ENCODE assay signal across 16 cellular contexts in the genomic region with DNA sequence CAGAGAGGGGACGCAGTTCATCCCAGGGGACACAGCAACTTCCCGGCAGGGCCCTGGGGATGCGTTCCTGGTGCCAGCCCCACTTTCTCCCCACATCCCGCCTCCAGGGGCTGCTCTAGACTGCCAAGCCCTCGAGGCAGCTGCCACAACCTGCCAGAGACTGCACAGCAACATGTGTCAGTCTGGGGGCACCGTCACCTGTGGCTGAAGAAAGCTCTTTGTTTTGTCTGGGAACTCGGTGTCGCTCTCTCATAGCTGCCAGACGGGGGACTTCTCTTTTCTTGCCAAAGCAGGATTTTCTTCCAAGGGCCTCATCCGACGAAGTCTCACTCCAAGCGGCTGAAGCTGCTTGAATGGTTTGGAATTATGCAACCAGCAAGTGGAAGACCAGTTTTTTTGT. TPM values are rescaled to one million over a fixed set of nuclear protein-coding genes. Genes with fewer than 3 reads are reported as not detected.
DNase-seq lines count a peak whose midpoint lies in the region; ATAC-seq and TF ChIP-seq lines count a peak whose summit lies in the region.
"Had no signal": no experiment of that assay in that cellular context is flagged by ENCODE, and none has a peak within 500 bp of the region (broad histone marks: within the 10 kb centered on the region; RNA-seq: fewer than 3 reads in every experiment).

No MANE protein-coding gene starts in this region.

- H3K36me3 ChIP-seq in CD8-positive, alpha-beta T cell (ENCODE audit: insufficient read depth, low read length), result peaks cover 11% of the 10 kb centered on the region
- no peaks in the 10 kb centered on the region for H3K36me3 ChIP-seq in smooth muscle cell (ENCODE audit: low read depth)
- H3K36me3 ChIP-seq: tibial artery had no signal

- peaks cover 39% of the 10 kb centered on the region for H3K79me2 ChIP-seq in smooth muscle cell (ENCODE audit: low read depth)

- no peak overlapping the region for H3K4me3 ChIP-seq in CD8-positive, alpha-beta T cell (ENCODE audit: low read depth, low read length)
- no peak overlapping the region for H3K4me3 ChIP-seq in smooth muscle cell
- H3K4me3 ChIP-seq: skin epidermis, tibial artery had no signal

- 94% methylated on average over 12 of the region's 12 CpGs for WGBS in smooth muscle cell (ENCODE audit: low lambda C conversion rate)

- CTCF ChIA-PET in CD8-positive, alpha-beta T cell (lab: Charles Lee), result interaction anchor here (0.7 to 1.1 kb wide), 3 partner anchors 11 to 48 kb away, joined by 3 to 4 read pairs (median 3); no protein-coding TSS in a partner anchor

- intact Hi-C loops in CD8-positive, alpha-beta T cell (cut with DNase I, micrococcal nuclease), result no loop called here

- H4K20me1 ChIP-seq in smooth muscle cell (ENCODE audit: low read depth), result peaks cover 39% of the 10 kb centered on the region

- no peak overlapping the region for H3K9ac ChIP-seq in smooth muscle cell (ENCODE audit: low read depth)

- H3F3A ChIP-seq in smooth muscle cell (ENCODE audit: low read depth), result no peaks in the 10 kb centered on the region

- H3K4me3 Mint-ChIP-seq in CD8-positive, alpha-beta T cell, result no peak overlapping the region
- no peak overlapping the region for H3K4me3 Mint-ChIP-seq in brain
- H3K4me3 Mint-ChIP-seq in nephron progenitor cell, result no peak overlapping the region
- H3K4me3 Mint-ChIP-seq: activated naive CD4-positive, alpha-beta T cell treated with anti-CD3 and anti-CD28 coated beads for 36 hours; CD14-positive monocyte had no signal

- H3K27ac Mint-ChIP-seq in CD8-positive, alpha-beta T cell, result peak overlapping the region; percentile 45
- H3K27ac Mint-ChIP-seq in brain, result peak overlapping the region in 3 of 5 experiments; percentile 8 to 24 (median 20)
- no peak overlapping the region for H3K27ac Mint-ChIP-seq in nephron progenitor cell
- H3K27ac Mint-ChIP-seq: activated naive CD4-positive, alpha-beta T cell treated with anti-CD3 and anti-CD28 coated beads for 36 hours had no signal

- peaks cover 66% of the 10 kb centered on the region for H3K4me1 Mint-ChIP-seq in CD8-positive, alpha-beta T cell (ENCODE audit: low read depth)
- H3K4me1 Mint-ChIP-seq in brain (peaks cover 14% of the 10 kb centered on the region), nephron progenitor cell (peaks cover 53% of the 10 kb centered on the region)

- no peak for TF ChIP-seq CTCF in CD8-positive, alpha-beta T cell (IDR thresholded peaks at IDR 0.05)
- no peak for TF ChIP-seq CTCF in brain (conservative IDR thresholded peaks at IDR 0.05)
- TF ChIP-seq CTCF in nephron progenitor cell (IDR thresholded peaks at IDR 0.05), result no peak
- no peak for TF ChIP-seq CTCF in smooth muscle cell (IDR thresholded peaks at IDR 0.05; ENCODE audit: borderline replicate concordance, insufficient read depth, poor library complexity, severe bottlenecking)

- ATAC-seq in CD8-positive, alpha-beta T cell, result peak; percentile 34

- H3K27me3 Mint-ChIP-seq in CD8-positive, alpha-beta T cell (ENCODE audit: low read depth), result no peaks in the 10 kb centered on the region
- H3K27me3 Mint-ChIP-seq in brain (no peaks in the 10 kb centered on the region), nephron progenitor cell (ENCODE audit: low read depth, poor library complexity) (peaks cover 6% of the 10 kb centered on the region)

- H3K27ac ChIP-seq in CD8-positive, alpha-beta T cell (ENCODE audit: low read depth, low read length), result no peak overlapping the region
- no peak overlapping the region for H3K27ac ChIP-seq in smooth muscle cell (ENCODE audit: low read depth)
- H3K27ac ChIP-seq: skin epidermis, tibial artery had no signal

- H3K27me3 ChIP-seq in CD8-positive, alpha-beta T cell (ENCODE audit: insufficient read depth, low read length), result no peaks in the 10 kb centered on the region
- no peaks in the 10 kb centered on the region for H3K27me3 ChIP-seq in smooth muscle cell (ENCODE audit: low read depth)
- H3K27me3 ChIP-seq: tibial artery had no signal

- no peaks in the 10 kb centered on the region for H3K9me3 ChIP-seq in CD8-positive, alpha-beta T cell (ENCODE audit: low read length)
- H3K9me3 ChIP-seq in smooth muscle cell (replicated peaks; ENCODE audit: low read depth), result no peaks in the 10 kb centered on the region

- peaks cover 76% of the 10 kb centered on the region for H3K36me3 Mint-ChIP-seq in CD8-positive, alpha-beta T cell
- H3K36me3 Mint-ChIP-seq in brain (peaks cover 58% of the 10 kb centered on the region), nephron progenitor cell (ENCODE audit: low read depth) (peaks cover 64% of the 10 kb centered on the region)

- H3K9me3 Mint-ChIP-seq in CD8-positive, alpha-beta T cell, result peaks cover 8% of the 10 kb centered on the region
- H3K9me3 Mint-ChIP-seq in brain (peaks cover 13 to 18% (median 14%) of the 10 kb centered on the region in 5 experiments), nephron progenitor cell (peaks cover 30% of the 10 kb centered on the region)

- no peak overlapping the region for H3K4me2 ChIP-seq in smooth muscle cell

- no peak for DNase-seq in CD8-positive, alpha-beta T cell
- DNase-seq in NCI-H1436 (lab: John Stamatoyannopoulos, UW) (peak; percentile 85), nucleus accumbens (lab: John Stamatoyannopoulos, UW) (peak in 38 of 56 donors; percentile 4 to 79 (median 36)), occipital lobe (lab: John Stamatoyannopoulos, UW) (no peak), nephron progenitor cell (no peak), smooth muscle cell (lab: John Stamatoyannopoulos, UW; ENCODE audit: unreplicated experiment) (no peak)
- DNase-seq: activated naive CD4-positive, alpha-beta T cell treated with anti-CD3 and anti-CD28 coated beads for 36 hours; effector CD4-positive, alpha-beta T cell; kidney; MV-4-11; NCI-H748 treated with DMSO at 0.1 percent for 48 hours; stimulated activated CD4-positive, alpha-beta T cell treated with anti-CD3 and anti-CD28 coated beads, Interleukin-4, amount 100 ng/mL, for 4 hours; tibial artery had no signal

- POLR2A ChIA-PET in CD8-positive, alpha-beta T cell (lab: Charles Lee), result no interaction called here

- peaks cover 13% of the 10 kb centered on the region for H3K4me1 ChIP-seq in CD8-positive, alpha-beta T cell (ENCODE audit: insufficient read depth, low read length)
- no peaks in the 10 kb centered on the region for H3K4me1 ChIP-seq in smooth muscle cell (ENCODE audit: low read depth)
- H3K4me1 ChIP-seq: tibial artery had no signal

- H2AFZ ChIP-seq in smooth muscle cell (ENCODE audit: low read depth), result no peak overlapping the region

RNA-seq across cellular contexts. Expression of gene COTL1, which starts 43.7 kb away (rescaled TPM):
- total RNA-seq in CD8-positive, alpha-beta T cell, result 100 to 1,000 TPM; 194 to 199 TPM
- polyA plus RNA-seq in brain (ENCODE audit: insufficient read depth, low read depth, low replicate concordance) (902 TPM), smooth muscle cell (209 and 233 TPM in 2 replicates)
- total RNA-seq in occipital lobe (89.7 TPM), smooth muscle cell (66.5 and 81.2 TPM in 2 replicates)

Comparison
In these comparisons a context has a peak if more than half of its experiments do, and no peak if none do; other contexts are left out.
1. DNase-seq: peak in NCI-H1436 (single experiment) and nucleus accumbens (38 of 56); none in CD8-positive, alpha-beta T cell (0 of 7), occipital lobe (single experiment), nephron progenitor cell (single experiment) and smooth muscle cell (single experiment).